30 cellular contexts compared by ENCODE assay signal in the genomic region with DNA sequence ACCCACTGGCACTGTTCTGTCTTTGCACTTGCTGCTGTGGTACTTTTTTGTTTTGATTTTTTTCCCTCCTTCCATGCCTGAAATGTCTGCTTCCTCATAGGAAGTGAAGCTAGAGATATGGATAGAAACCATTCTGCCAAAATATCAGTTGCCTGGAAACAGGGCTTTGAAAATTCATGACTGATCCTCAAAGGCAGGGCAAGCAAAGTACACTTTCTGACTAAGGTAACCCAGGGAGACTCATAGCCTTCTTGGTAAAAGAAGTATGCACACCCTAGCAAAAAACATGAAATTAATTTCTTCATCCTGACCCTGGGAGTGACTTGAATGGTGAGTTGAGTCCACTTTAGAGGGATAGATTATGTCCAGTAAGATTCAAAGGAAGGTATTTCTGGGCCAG.
DNase-seq lines count a peak whose midpoint lies in the region; ATAC-seq, FAIRE-seq and TF ChIP-seq lines count a peak whose summit lies in the region.
"Had no signal": no experiment of that assay in that cellular context is flagged by ENCODE, and none has a peak within 500 bp of the region (broad histone marks: within the 10 kb centered on the region; RNA-seq: fewer than 3 reads in every experiment).

No MANE protein-coding gene starts in this region.

- H3K9me3 Mint-ChIP-seq in immature natural killer cell: no peaks in the 10 kb centered on the region
- H3K9me3 Mint-ChIP-seq: dendritic cell treated with granulocyte-macrophage colony-stimulating factor and Interleukin-4, amounts not matched to agents 40 ng/mL and 50 ng/mL, for 4 days; neural crest cell; stimulated activated naive CD8-positive, alpha-beta T cell treated with anti-CD3 and anti-CD28 coated beads, Interleukin-15, amount 100 ng/mL, for 72 hours had no signal

- H3K79me2 ChIP-seq in keratinocyte (ENCODE audit: control insufficient read depth, insufficient read depth, low read length): no peaks in the 10 kb centered on the region

- H3K9ac ChIP-seq in keratinocyte (ENCODE audit: control insufficient read depth, extremely low read depth, insufficient read depth, low read length): no peak overlapping the region

- dilution Hi-C loops in keratinocyte (cut with MboI; ENCODE audit: extremely low pct_ligation_motif_present, low sequenced_read_pairs): no loop called here

- ATAC-seq in right cardiac atrium: peak; percentile 30 to 59
- ATAC-seq in heart left ventricle: no peak
- ATAC-seq: activated CD8-positive, alpha-beta T cell treated with anti-CD3 and anti-CD28 coated beads, Interleukin-2, amount 10 ng/mL, durations not matched to agents 7 days and 5 days; lower lobe of right lung; stimulated activated naive CD8-positive, alpha-beta T cell treated with anti-CD3 and anti-CD28 coated beads, Interleukin-15, amount 100 ng/mL, for 72 hours had no signal

- no peaks in the 10 kb centered on the region for H3K36me3 Mint-ChIP-seq in immature natural killer cell

- no peaks in the 10 kb centered on the region for H3K4me1 Mint-ChIP-seq in immature natural killer cell

- H3K27me3 Mint-ChIP-seq in immature natural killer cell (ENCODE audit: low read depth in 3 of 3): peaks cover 3 to 4% (median 3%) of the 10 kb centered on the region in 3 donors

- H2AFZ ChIP-seq in keratinocyte (ENCODE audit: control insufficient read depth, low read length): no peak overlapping the region

- intact Hi-C loops in right cardiac atrium (cut with DNase I) (no loop called here), heart left ventricle (cut with DNase I) (loop anchor here in 2 of 10 donors (10.0 kb wide), 2 partner anchors 186 to 836 kb away; no protein-coding TSS in a partner anchor), posterior vena cava (cut with DNase I) (no loop called here)

- H3K27ac ChIP-seq in right cardiac atrium (ENCODE audit: low read length) (no peak overlapping the region), heart left ventricle (no peak overlapping the region), keratinocyte (ENCODE audit: control insufficient read depth, insufficient read depth, low read length) (peak overlapping the region; percentile 33)
- H3K27ac ChIP-seq: cardiac muscle cell, epithelial cell of prostate, lower lobe of right lung, SJSA1 had no signal

- TF ChIP-seq CTCF in heart left ventricle (IDR thresholded peaks at IDR 0.05) (no peak), choroid plexus epithelial cell (conservative IDR thresholded peaks at IDR 0.05; ENCODE audit: low read depth, low read length) (no peak), keratinocyte (optimal IDR thresholded peaks at IDR 0.05 in 1 of 3, IDR thresholded peaks at IDR 0.05 in 1 of 3, conservative IDR thresholded peaks at IDR 0.05 in 1 of 3; ENCODE audit: extremely low read depth in 1 of 3, insufficient read depth in 2 of 3, low read length in 3 of 3) (no peak)

- H3K4me3 ChIP-seq in right cardiac atrium (ENCODE audit: low read length) (no peak overlapping the region), heart left ventricle (no peak overlapping the region), choroid plexus epithelial cell (ENCODE audit: low read depth, low read length) (no peak overlapping the region), keratinocyte (ENCODE audit: control insufficient read depth in 2 of 3, extremely low read depth in 1 of 3, insufficient read depth in 2 of 3, low read depth in 1 of 3, low read length in 3 of 3) (no peak overlapping the region)
- H3K4me3 ChIP-seq: cardiac muscle cell, lower lobe of right lung, SJSA1 had no signal

- H3K4me1 ChIP-seq in right cardiac atrium (ENCODE audit: control insufficient read depth, insufficient read depth, low read length) (no peaks in the 10 kb centered on the region), heart left ventricle (peaks cover 0 to 6% (median 0%) of the 10 kb centered on the region in 12 donors), keratinocyte (ENCODE audit: control insufficient read depth, extremely low read depth, insufficient read depth, low read length) (peaks cover 32% of the 10 kb centered on the region)
- H3K4me1 ChIP-seq: BE2C, lower lobe of right lung had no signal

- H3K9me3 ChIP-seq in right cardiac atrium (ENCODE audit: control insufficient read depth, low read length): no peaks in the 10 kb centered on the region
- H3K9me3 ChIP-seq in heart left ventricle: no peaks in the 10 kb centered on the region
- no peaks in the 10 kb centered on the region for H3K9me3 ChIP-seq in keratinocyte (ENCODE audit: control insufficient read depth, low read depth, low read length)
- H3K9me3 ChIP-seq: BE2C, lower lobe of right lung, SJSA1 had no signal

- no peak for FAIRE-seq in keratinocyte (lab: Jason Lieb, UNC)
- FAIRE-seq: frontal cortex, TTC549 had no signal

- TF ChIP-seq POLR2A in heart left ventricle (IDR thresholded peaks at IDR 0.05): no peak

- H3K36me3 ChIP-seq in heart left ventricle: no peaks in the 10 kb centered on the region
- H3K36me3 ChIP-seq in keratinocyte (ENCODE audit: control insufficient read depth in 2 of 2, extremely low read depth in 1 of 2, insufficient read depth in 2 of 2, low read length in 2 of 2): no peaks in the 10 kb centered on the region
- H3K36me3 ChIP-seq: BE2C, cardiac muscle cell, lower lobe of right lung, SJSA1 had no signal

- no peak overlapping the region for H3K27ac Mint-ChIP-seq in immature natural killer cell
- H3K27ac Mint-ChIP-seq: activated CD8-positive, alpha-beta T cell treated with anti-CD3 and anti-CD28 coated beads, Interleukin-2, amount 10 ng/mL, durations not matched to agents 7 days and 5 days; dendritic cell treated with granulocyte-macrophage colony-stimulating factor and Interleukin-4, amounts not matched to agents 40 ng/mL and 50 ng/mL, for 4 days; progenitor cell of endocrine pancreas; stimulated activated naive CD8-positive, alpha-beta T cell treated with anti-CD3 and anti-CD28 coated beads, Interleukin-15, amount 100 ng/mL, for 72 hours had no signal

- no peak overlapping the region for H3K4me3 Mint-ChIP-seq in immature natural killer cell
- H3K4me3 Mint-ChIP-seq: activated CD8-positive, alpha-beta T cell treated with anti-CD3 and anti-CD28 coated beads, Interleukin-2, amount 10 ng/mL, durations not matched to agents 7 days and 5 days; dendritic cell treated with granulocyte-macrophage colony-stimulating factor and Interleukin-4, amounts not matched to agents 40 ng/mL and 50 ng/mL, for 4 days; neural crest cell; stimulated activated naive CD8-positive, alpha-beta T cell treated with anti-CD3 and anti-CD28 coated beads, Interleukin-15, amount 100 ng/mL, for 72 hours had no signal

- H3K4me2 ChIP-seq in keratinocyte (ENCODE audit: control insufficient read depth, extremely low read depth, insufficient read depth, low read depth, low read length): no peak overlapping the region

- H3K27me3 ChIP-seq in right cardiac atrium (ENCODE audit: control insufficient read depth, insufficient read depth) (no peaks in the 10 kb centered on the region), heart left ventricle (no peaks in the 10 kb centered on the region), keratinocyte (ENCODE audit: control insufficient read depth, extremely low read depth, insufficient read depth, low read length) (no peaks in the 10 kb centered on the region)
- H3K27me3 ChIP-seq: cardiac muscle cell, SJSA1 had no signal

- no peak for DNase-seq in right cardiac atrium
- DNase-seq in heart left ventricle: no peak
- peak; percentile 53 for DNase-seq in choroid plexus epithelial cell (ENCODE audit: low read depth)
- no peak for DNase-seq in keratinocyte (ENCODE audit: low read depth, low spot score)
- no peak for DNase-seq in posterior vena cava (ENCODE audit: low spot score)
- no peak for DNase-seq in immature natural killer cell
- no peak for DNase-seq in SHP77 (lab: John Stamatoyannopoulos, UW)
- no peak for DNase-seq in GM19238 (ENCODE audit: insufficient read length, low spot score)
- DNase-seq: activated CD4-positive, CD25-positive, alpha-beta regulatory T cell treated with anti-CD3 and anti-CD28 coated beads, Interleukin-2, amount 50 U/mL, for 72 hours; activated CD8-positive, alpha-beta T cell treated with anti-CD3 and anti-CD28 coated beads, Interleukin-2, amount 10 ng/mL, durations not matched to agents 7 days and 5 days; activated gamma-delta T cell; BE2C; DMS79 treated with DMSO at 0.1 percent for 48 hours; islet precursor cell; lower lobe of right lung; MV-4-11; NCI-H146; NCI-H2171; NCI-H524 treated with DMSO at 0.1 percent for 48 hours; NK-92 treated with Interleukin-12 subunit alpha and Interleukin-12 subunit beta, amount 100 ng/mL, for 24 hours; stimulated activated naive CD8-positive, alpha-beta T cell treated with anti-CD3 and anti-CD28 coated beads, Interleukin-15, amount 100 ng/mL, for 72 hours; trophoblast cell had no signal

- no peaks in the 10 kb centered on the region for H4K20me1 ChIP-seq in keratinocyte (ENCODE audit: control insufficient read depth, extremely low read depth, insufficient read depth, low read length)

- no peaks in the 10 kb centered on the region for H3K9me1 ChIP-seq in keratinocyte (ENCODE audit: control insufficient read depth, extremely low read depth, insufficient read depth, low read length)

Comparison
In these comparisons a context has a peak if more than half of its experiments do, and no peak if none do; other contexts are left out.
1. ATAC-seq: peak in right cardiac atrium (2 of 2); none in heart left ventricle (0 of 4).